13 cellular contexts compared by ENCODE assay signal in genomic region chr3:196341142-196341541, GRCh38. TPM values are rescaled to one million over a fixed set of nuclear protein-coding genes. Genes with fewer than 3 reads are reported as not detected.
DNase-seq lines count a peak whose midpoint lies in the region; ATAC-seq, FAIRE-seq and TF ChIP-seq lines count a peak whose summit lies in the region.
"Had no signal": no experiment of that assay in that cellular context is flagged by ENCODE, and none has a peak within 500 bp of the region (broad histone marks: within the 10 kb centered on the region; RNA-seq: fewer than 3 reads in every experiment).

No MANE protein-coding gene starts in this region.

- no peak for TF ChIP-seq RAD21 in A549 (conservative IDR thresholded peaks at IDR 0.05 in 1 of 2, IDR thresholded peaks at IDR 0.05 in 1 of 2)

- no peak for TF ChIP-seq EP300 in A549 (IDR thresholded peaks at IDR 0.05)

- POLR2A ChIA-PET in A549 (lab: Yijun Ruan, JAX) = no interaction called here
- POLR2A ChIA-PET in RWPE1 (lab: Yijun Ruan, JAX; ENCODE audit: low non-redundant PET) = no interaction called here

- WGBS in A549 (ENCODE audit: missing lambda C conversion rate) = 84% methylated on average over 7 of the region's 7 CpGs

- H3K4me3 ChIP-seq in A549 (no peak overlapping the region), fibroblast of pulmonary artery (replicated peaks; ENCODE audit: low read depth, low read length) (no peak overlapping the region)

- ATAC-seq in A549 (no peak), HG03039 (IDR thresholded peaks at IDR 0.05; ENCODE audit: unreplicated experiment) (no peak), HG02852 (IDR thresholded peaks at IDR 0.05; ENCODE audit: unreplicated experiment) (no peak)

- DNase-seq in A549 (ENCODE audit: low read depth in 1 of 2, low spot score in 1 of 2) = no peak
- DNase-seq in HCEC 1CT = peak; percentile 77
- peak; percentile 40 for DNase-seq in RWPE1 (ENCODE audit: low spot score)
- DNase-seq in fibroblast of pulmonary artery (ENCODE audit: low read depth) = peak; percentile 62
- no peak for DNase-seq in NCI-H2029 (lab: John Stamatoyannopoulos, UW)
- DNase-seq in stimulated activated CD4-positive, alpha-beta T cell treated with anti-CD3 and anti-CD28 coated beads, Interleukin-4, amount 100 ng/mL, for 1 hour = no peak
- DNase-seq: endodermal cell; midbrain; NCI-H187 treated with DMSO at 0.1 percent for 48 hours; NK-92 treated with Interleukin-12 subunit alpha and Interleukin-12 subunit beta, amount 100 ng/mL, for 24 hours had no signal

- CTCF ChIA-PET in A549 (lab: Yijun Ruan, JAX) = no interaction called here
- CTCF ChIA-PET in RWPE1 (lab: Yijun Ruan, JAX) = interaction anchor here (0.5 to 0.6 kb wide), 2 partner anchors 43 to 1067 kb away, joined by 3 read pairs; no protein-coding TSS in a partner anchor

- no peak for TF ChIP-seq POLR2A in A549 (IDR thresholded peaks at IDR 0.05; ENCODE audit: low read length)

- TF ChIP-seq CTCF in A549 (IDR thresholded peaks at IDR 0.05) (no peak), RWPE1 (conservative IDR thresholded peaks at IDR 0.05; ENCODE audit: low read depth) (no peak), fibroblast of pulmonary artery (IDR thresholded peaks at IDR 0.05; ENCODE audit: low read length, missing control alignments) (no peak)

- H3K27ac ChIP-seq in A549 (peak overlapping the region; percentile 88 to 90; a peak in 4 of 6 replicates), RWPE1 (peak overlapping the region; percentile 40; the same call in 1 of the 2 replicates)

- H3K4me2 ChIP-seq in A549 = peak overlapping the region; percentile 78; the same call in 1 of the 3 replicates

- FAIRE-seq in A549 (lab: Jason Lieb, UNC) = no peak

- H3K4me1 ChIP-seq in A549 = peaks cover 47% of the 10 kb centered on the region

- no peaks in the 10 kb centered on the region for H3K9me3 ChIP-seq in A549

TF ChIP-seq in A549, 52 proteins besides CTCF, POLR2A, EP300 and RAD21:
- TF ChIP-seq MAX (IDR thresholded peaks at IDR 0.05) = no peak
- TF ChIP-seq SREBF2 (IDR thresholded peaks at IDR 0.05) = no peak
- no peak for TF ChIP-seq EHF (CRISPR knock-in tag; IDR thresholded peaks at IDR 0.05)
- TF ChIP-seq KDM5A (IDR thresholded peaks at IDR 0.05) = no peak
- TF ChIP-seq REST (IDR thresholded peaks at IDR 0.05) = no peak
- TF ChIP-seq HOXB13 (CRISPR knock-in tag; IDR thresholded peaks at IDR 0.05; ENCODE audit: low read depth) = no peak
- no peak for TF ChIP-seq ATOH8 (CRISPR knock-in tag; IDR thresholded peaks at IDR 0.05; ENCODE audit: low read depth)
- TF ChIP-seq CHD2 (IDR thresholded peaks at IDR 0.05; ENCODE audit: low read length, partially characterized antibody) = no peak
- no peak for TF ChIP-seq HEYL (CRISPR knock-in tag; IDR thresholded peaks at IDR 0.05)

RNA-seq across cellular contexts. Expression of gene TM4SF19, which starts 3.0 kb away (rescaled TPM):
- polyA plus RNA-seq in A549 (2011; rRNA removed) (5.2 and 6.6 TPM in 2 replicates), A549 (2017; fragmentation: RNase III; extraction: RNeasy Plus Mini Kit Qiagen cat#74134 plus additional on column Dnase treatment) (3.9 to 4.4 TPM (median 4.0 TPM) in 3 replicates)
- 2.8 and 2.9 TPM in 2 replicates for polyA plus RNA-seq in A549 (2012; cell fraction: cytosol; rRNA removed)
- 2.5 and 5.0 TPM in 2 replicates for polyA plus RNA-seq in A549 (2012; cell fraction: nucleus; rRNA removed)
- polyA minus RNA-seq in A549 (2011; rRNA and poly(A)+ RNA removed) = 8.7 and 10.3 TPM in 2 replicates
- polyA plus RNA-seq: AG04450 had no signal

RNA-seq across cellular contexts. Expression of gene DYNLT2B, which starts 23.1 kb away (rescaled TPM):
- polyA plus RNA-seq in A549 (2011; rRNA removed) (24.0 and 34.7 TPM in 2 replicates), A549 (2017; fragmentation: RNase III; extraction: RNeasy Plus Mini Kit Qiagen cat#74134 plus additional on column Dnase treatment) (32.2 to 38.2 TPM (median 34.9 TPM) in 3 replicates)
- polyA plus RNA-seq in A549 (2012; cell fraction: cytosol; rRNA removed) = 27.6 and 29.9 TPM in 2 replicates
- polyA plus RNA-seq in A549 (2012; cell fraction: nucleus; rRNA removed) = 10.6 and 10.8 TPM in 2 replicates
- polyA minus RNA-seq in A549 (2011; rRNA and poly(A)+ RNA removed) = 2.8 and 3.7 TPM in 2 replicates

RNA-seq across cellular contexts. Expression of gene PCYT1A, which starts 53.6 kb away (rescaled TPM):
- polyA plus RNA-seq in A549 (2011; rRNA removed) = 45.4 and 48.0 TPM in 2 replicates
- polyA plus RNA-seq in A549 (2012; cell fraction: cytosol; rRNA removed) = 30.4 and 31.8 TPM in 2 replicates
- polyA plus RNA-seq in A549 (2012; cell fraction: nucleus; rRNA removed) = 34.7 and 34.9 TPM in 2 replicates
- polyA plus RNA-seq in A549 (2017; fragmentation: RNase III; extraction: RNeasy Plus Mini Kit Qiagen cat#74134 plus additional on column Dnase treatment) = 41.6 to 44.7 TPM (median 41.9 TPM) in 3 replicates
- polyA minus RNA-seq in A549 (2011; rRNA and poly(A)+ RNA removed) = 100 and 151 TPM in 2 replicates

Comparison
In these comparisons a context has a peak if more than half of its experiments do, and no peak if none do; other contexts are left out.
1. DNase-seq: peak in HCEC 1CT (single experiment), RWPE1 (single experiment) and fibroblast of pulmonary artery (single experiment); none in A549 (0 of 2), NCI-H2029 (single experiment) and stimulated activated CD4-positive, alpha-beta T cell treated with anti-CD3 and anti-CD28 coated beads, Interleukin-4, amount 100 ng/mL, for 1 hour (single experiment).